8 cellular contexts compared by ENCODE assay signal in the genomic region with DNA sequence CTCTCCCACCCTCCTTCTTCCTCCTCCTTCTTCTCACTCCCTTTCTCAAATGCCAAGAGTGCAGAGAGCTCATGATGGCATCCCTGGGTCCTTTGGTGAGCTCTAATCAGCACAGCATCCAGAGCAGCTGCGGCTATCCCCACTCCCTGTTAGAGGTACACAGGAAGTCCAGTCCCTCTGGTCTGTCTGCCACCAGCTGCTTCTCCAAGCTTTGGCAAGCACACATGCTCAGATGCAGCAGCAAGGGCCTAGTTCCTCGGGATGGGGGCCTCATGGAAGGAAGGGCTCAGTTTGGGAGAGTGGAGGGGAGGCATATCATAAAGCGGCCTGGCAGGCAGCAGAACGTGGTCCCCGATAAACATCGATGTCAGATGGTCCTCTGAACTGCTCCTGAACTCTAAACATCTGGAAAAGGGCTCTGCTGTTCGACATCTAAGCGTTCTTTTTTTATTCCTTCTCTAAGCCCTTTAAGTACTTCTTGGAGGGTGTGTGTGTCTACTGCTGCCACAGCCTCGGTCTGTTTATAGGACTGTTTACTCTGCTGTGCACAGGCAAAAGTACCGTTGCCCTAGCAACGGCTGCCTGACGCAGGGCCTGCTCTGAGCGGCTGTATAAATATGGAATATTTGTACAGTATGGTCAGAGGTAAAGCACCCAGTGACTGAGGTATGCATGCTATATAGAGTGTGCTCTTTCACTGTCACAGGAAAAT.
DNase-seq lines count a peak whose midpoint lies in the region; ATAC-seq and TF ChIP-seq lines count a peak whose summit lies in the region.

No MANE protein-coding gene starts in this region.

- ATAC-seq in GM18502 (IDR thresholded peaks at IDR 0.05; ENCODE audit: poor library complexity, unreplicated experiment) (no peak), GM18517 (IDR thresholded peaks at IDR 0.05; ENCODE audit: unreplicated experiment) (no peak), HG03432 (IDR thresholded peaks at IDR 0.05; ENCODE audit: unreplicated experiment) (no peak)

- H3K9me3 Mint-ChIP-seq in neural crest cell, result no peaks in the 10 kb centered on the region

- no peak overlapping the region for H3K4me3 Mint-ChIP-seq in neural crest cell

- no peak overlapping the region for H3K4me3 ChIP-seq in AG09309 (ENCODE audit: control insufficient read depth, low read depth, low read length)
- H3K4me3 ChIP-seq in endocrine pancreas (ENCODE audit: control insufficient read depth, insufficient read depth, low read length), result no peak overlapping the region

- H3K36me3 ChIP-seq in endocrine pancreas (ENCODE audit: control insufficient read depth, insufficient read depth, low read length), result no peaks in the 10 kb centered on the region

- H3K27me3 Mint-ChIP-seq in neural crest cell (ENCODE audit: low read depth), result no peaks in the 10 kb centered on the region

- H3K4me1 ChIP-seq in endocrine pancreas (ENCODE audit: control insufficient read depth, insufficient read depth, low read length), result peaks cover 11% of the 10 kb centered on the region

- no peaks in the 10 kb centered on the region for H3K9me3 ChIP-seq in endocrine pancreas (ENCODE audit: control insufficient read depth, low read length)

- H3K27me3 ChIP-seq in endocrine pancreas (ENCODE audit: control insufficient read depth, insufficient read depth, low read length), result no peaks in the 10 kb centered on the region

- H3K9ac ChIP-seq in endocrine pancreas (ENCODE audit: control insufficient read depth, insufficient read depth, low read length), result peak overlapping the region; percentile 65

- peaks cover 18% of the 10 kb centered on the region for H3K36me3 Mint-ChIP-seq in neural crest cell (ENCODE audit: low read depth)

- DNase-seq in AG09309 (ENCODE audit: low read depth), result peak; percentile 53
- peak; percentile 66 for DNase-seq in NCI-H2171 treated with DMSO at 0.1 percent for 48 hours (lab: John Stamatoyannopoulos, UW)
- DNase-seq in neural crest cell (ENCODE audit: low read depth, low spot score), result no peak
- DNase-seq in HK-2 (ENCODE audit: unreplicated experiment), result no peak

- H3K27ac Mint-ChIP-seq in neural crest cell (ENCODE audit: unreplicated experiment), result peak overlapping the region; percentile 20

- H3K4me1 Mint-ChIP-seq in neural crest cell, result peaks cover 22% of the 10 kb centered on the region

- no peak for TF ChIP-seq CTCF in AG09309 (IDR thresholded peaks at IDR 0.05; ENCODE audit: control insufficient read depth, insufficient read depth, low read depth, low read length, missing control alignments)
- TF ChIP-seq CTCF in neural crest cell (conservative IDR thresholded peaks at IDR 0.05), result no peak

Comparison
In these comparisons a context has a peak if more than half of its experiments do, and no peak if none do; other contexts are left out.
1. DNase-seq: peak in AG09309 (single experiment) and NCI-H2171 treated with DMSO at 0.1 percent for 48 hours (single experiment); none in neural crest cell (single experiment) and HK-2 (single experiment).